9 cellular contexts compared by ENCODE assay signal in the genomic region with DNA sequence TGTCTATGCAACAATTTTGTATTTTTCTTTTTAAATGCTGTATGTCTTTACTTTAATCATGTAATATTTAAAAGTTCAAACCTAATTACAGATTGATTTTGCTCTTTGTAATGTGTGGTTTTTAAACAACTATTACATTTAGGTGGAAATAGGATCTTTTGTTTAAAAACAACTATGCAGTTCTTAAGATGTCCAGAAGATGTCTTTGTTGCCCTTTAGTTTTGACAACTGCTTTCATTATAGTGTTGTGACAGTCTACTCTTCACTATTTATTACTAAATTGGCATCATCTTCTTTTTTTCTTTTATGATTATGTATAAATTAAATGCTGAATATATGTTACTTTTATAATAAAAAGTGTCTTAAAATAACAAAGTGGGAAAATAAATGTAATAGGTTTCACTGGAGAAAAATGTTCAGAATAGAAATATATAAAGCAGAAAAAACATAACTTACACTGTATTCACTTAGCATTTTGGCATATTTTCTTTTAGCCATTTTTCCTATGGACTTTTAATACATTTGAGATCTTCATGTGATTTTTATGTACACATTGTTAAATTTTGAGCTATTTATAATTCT. TPM values are rescaled to one million over a fixed set of nuclear protein-coding genes. Genes with fewer than 3 reads are reported as not detected.
DNase-seq lines count a peak whose midpoint lies in the region; ATAC-seq and TF ChIP-seq lines count a peak whose summit lies in the region.
"Had no signal": no experiment of that assay in that cellular context is flagged by ENCODE, and none has a peak within 500 bp of the region (broad histone marks: within the 10 kb centered on the region; RNA-seq: fewer than 3 reads in every experiment).

No MANE protein-coding gene starts in this region.

- H3K36me3 ChIP-seq in BJ (ENCODE audit: control insufficient read depth, insufficient read depth, low read length): no peaks in the 10 kb centered on the region

- peaks cover 3% of the 10 kb centered on the region for H3K27me3 Mint-ChIP-seq in nephron progenitor cell (ENCODE audit: low read depth, poor library complexity)

- H3K9me3 Mint-ChIP-seq in nephron progenitor cell: no peaks in the 10 kb centered on the region

- H3K4me1 Mint-ChIP-seq in nephron progenitor cell: no peaks in the 10 kb centered on the region

- H3K36me3 Mint-ChIP-seq in nephron progenitor cell (ENCODE audit: low read depth): no peaks in the 10 kb centered on the region

- CTCF ChIA-PET in BJ (lab: Yijun Ruan, JAX): interaction anchor here (1.0 to 6.6 kb wide), 7 partner anchors 24 to 141 kb away, joined by 3 to 90 read pairs (median 7); partner anchors contain the start of gene DHRS7

- H3K4me3 ChIP-seq in BJ (ENCODE audit: low read depth, low read length) (no peak overlapping the region), coronary artery (no peak overlapping the region)

- peak; percentile 57 for TF ChIP-seq CTCF in BJ (IDR thresholded peaks at IDR 0.05; ENCODE audit: insufficient read depth, low read depth, low read length)
- peak; percentile 32 for TF ChIP-seq CTCF in coronary artery (IDR thresholded peaks at IDR 0.05)
- peak; percentile 36 for TF ChIP-seq CTCF in nephron progenitor cell (IDR thresholded peaks at IDR 0.05)

- H3K27ac ChIP-seq in coronary artery: no peak overlapping the region
- H3K27ac ChIP-seq: HL-60 had no signal

- no peak overlapping the region for H3K4me3 Mint-ChIP-seq in nephron progenitor cell

- peak; percentile 80 for ATAC-seq in GM19351 (IDR thresholded peaks at IDR 0.05; ENCODE audit: unreplicated experiment)
- no peak for ATAC-seq in GM18873 (IDR thresholded peaks at IDR 0.05; ENCODE audit: low FRiP score, unreplicated experiment)

- DNase-seq in BJ (ENCODE audit: low read depth) (no peak), NCI-H526 treated with DMSO at 0.1 percent for 48 hours (lab: John Stamatoyannopoulos, UW) (peak; percentile 10), coronary artery (ENCODE audit: low spot score) (no peak), nephron progenitor cell (no peak), SHP77 treated with DMSO at 0.1 percent for 48 hours (lab: John Stamatoyannopoulos, UW) (no peak), OCI-M2 (lab: John Stamatoyannopoulos, UW; ENCODE audit: unreplicated experiment) (no peak)

- no peaks in the 10 kb centered on the region for H3K27me3 ChIP-seq in BJ (ENCODE audit: control insufficient read depth, insufficient read depth, low read length)

- POLR2A ChIA-PET in BJ (lab: Charles Lee): no interaction called here

- H3K27ac Mint-ChIP-seq in nephron progenitor cell: no peak overlapping the region

RNA-seq across cellular contexts. Expression of gene PCNX4, which starts 27.1 kb away (rescaled TPM):
- polyA plus RNA-seq in BJ (2011; rRNA removed): 22.0 and 36.3 TPM in 2 replicates
- polyA minus RNA-seq in BJ (2011; rRNA and poly(A)+ RNA removed): 39.0 and 46.1 TPM in 2 replicates
